ENCODE assay signal across 28 cellular contexts in the genomic region with DNA sequence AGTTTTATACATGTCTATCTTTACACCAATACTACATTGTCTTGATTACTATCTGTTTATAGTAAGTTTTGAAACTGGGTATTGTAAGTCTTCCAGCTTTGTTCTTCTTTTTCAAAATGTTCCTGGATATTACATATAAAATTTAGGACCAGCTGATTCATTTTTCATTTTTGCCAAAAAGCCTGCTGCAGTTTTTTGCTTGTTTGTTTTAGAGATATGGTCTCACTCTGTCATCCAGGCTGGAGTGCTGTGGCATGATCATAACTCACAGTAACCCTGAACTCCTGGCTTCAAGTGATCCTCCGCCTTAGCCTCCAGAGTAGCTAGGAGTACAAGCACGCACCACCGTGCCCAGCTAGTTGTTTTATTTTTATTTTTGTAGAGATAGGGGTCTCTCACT.
"Had no signal": no experiment of that assay in that cellular context is flagged by ENCODE, and none has a peak within 500 bp of the region (broad histone marks: within the 10 kb centered on the region; RNA-seq: fewer than 3 reads in every experiment).

No MANE protein-coding gene starts in this region.

- H3K9me3 ChIP-seq: ascending aorta, colonic mucosa had no signal

- ATAC-seq: activated CD4-positive, alpha-beta T cell treated with anti-CD3 and anti-CD28 coated beads for 36 hours; activated CD8-positive, alpha-beta memory T cell treated with anti-CD3 and anti-CD28 coated beads, Interleukin-2, amount 10 ng/mL, durations not matched to agents 7 days and 5 days; activated CD8-positive, alpha-beta T cell treated with anti-CD3 and anti-CD28 coated beads, Interleukin-2, amount 10 ng/mL, durations not matched to agents 7 days and 5 days; activated naive CD8-positive, alpha-beta T cell treated with anti-CD3 and anti-CD28 coated beads, Interleukin-2, amount 50 U/mL, for 24 hours; esophagus mucosa; gastroesophageal sphincter; heart right ventricle had no signal

- H3K36me3 ChIP-seq: ascending aorta, colonic mucosa, gastroesophageal sphincter, heart right ventricle had no signal

- H3K4me3 ChIP-seq: ascending aorta, colonic mucosa, dorsolateral prefrontal cortex, gastroesophageal sphincter, heart right ventricle had no signal

- H3K27me3 ChIP-seq: ascending aorta, colonic mucosa, dorsolateral prefrontal cortex, gastroesophageal sphincter, heart right ventricle had no signal

- DNase-seq: activated CD4-positive, alpha-beta memory T cell treated with anti-CD3 and anti-CD28 coated beads for 36 hours; activated CD4-positive, alpha-beta T cell treated with anti-CD3 and anti-CD28 coated beads for 36 hours; activated CD4-positive, alpha-beta T cell treated with anti-CD3 and anti-CD28 coated beads, Interleukin-2, amount 10 ng/mL, durations not matched to agents 24 days and 14 days; activated CD4-positive, CD25-positive, alpha-beta regulatory T cell; activated CD4-positive, CD25-positive, alpha-beta regulatory T cell treated with anti-CD3 and anti-CD28 coated beads, Interleukin-2, amount 50 U/mL, for 72 hours; activated CD8-positive, alpha-beta memory T cell treated with anti-CD3 and anti-CD28 coated beads, Interleukin-2, amount 10 ng/mL, durations not matched to agents 7 days and 5 days; activated CD8-positive, alpha-beta memory T cell treated with anti-CD3 and anti-CD28 coated beads, Interleukin-2, amount 50 U/mL, for 4 hours; activated CD8-positive, alpha-beta T cell treated with anti-CD3 and anti-CD28 coated beads, Interleukin-2, amount 10 ng/mL, durations not matched to agents 7 days and 5 days; activated effector memory CD4-positive, alpha-beta T cell treated with anti-CD3 and anti-CD28 coated beads, Interleukin-2, amount 50 U/mL, for 16 hours; activated naive CD4-positive, alpha-beta T cell treated with anti-CD3 and anti-CD28 coated beads for 36 hours; activated naive CD8-positive, alpha-beta T cell treated with anti-CD3 and anti-CD28 coated beads for 36 hours; activated naive CD8-positive, alpha-beta T cell treated with anti-CD3 and anti-CD28 coated beads, Interleukin-2, amount 50 U/mL, for 24 hours; activated T-cell treated with anti-CD3 and anti-CD28 coated beads, Interleukin-2, amount 50 U/mL, for 1 hour; activated T-cell treated with anti-CD3 and anti-CD28 coated beads, Interleukin-2, amount 50 U/mL, for 48 hours; caudate nucleus; colonic mucosa; dorsolateral prefrontal cortex; effector memory CD4-positive, alpha-beta T cell; endodermal cell; foreskin melanocyte; heart right ventricle; T-helper 2 cell had no signal

- H3K27me3 Mint-ChIP-seq: activated CD4-positive, alpha-beta memory T cell treated with anti-CD3 and anti-CD28 coated beads for 36 hours; activated CD4-positive, alpha-beta T cell treated with anti-CD3 and anti-CD28 coated beads for 36 hours; activated CD4-positive, alpha-beta T cell treated with anti-CD3 and anti-CD28 coated beads, Interleukin-2, amount 10 ng/mL, durations not matched to agents 24 days and 14 days; activated CD8-positive, alpha-beta memory T cell treated with anti-CD3 and anti-CD28 coated beads, Interleukin-2, amount 10 ng/mL, durations not matched to agents 7 days and 5 days; activated naive CD4-positive, alpha-beta T cell treated with anti-CD3 and anti-CD28 coated beads, Interleukin-2, amount 50 U/mL, for 24 hours; activated naive CD8-positive, alpha-beta T cell treated with anti-CD3 and anti-CD28 coated beads for 36 hours; activated naive CD8-positive, alpha-beta T cell treated with anti-CD3 and anti-CD28 coated beads, Interleukin-2, amount 50 U/mL, for 24 hours had no signal

- H3K27ac Mint-ChIP-seq: activated CD4-positive, alpha-beta memory T cell treated with anti-CD3 and anti-CD28 coated beads for 36 hours; activated CD4-positive, alpha-beta T cell treated with anti-CD3 and anti-CD28 coated beads for 36 hours; activated CD4-positive, alpha-beta T cell treated with anti-CD3 and anti-CD28 coated beads, Interleukin-2, amount 10 ng/mL, durations not matched to agents 24 days and 14 days; activated CD8-positive, alpha-beta memory T cell treated with anti-CD3 and anti-CD28 coated beads, Interleukin-2, amount 10 ng/mL, durations not matched to agents 7 days and 5 days; activated CD8-positive, alpha-beta T cell treated with anti-CD3 and anti-CD28 coated beads, Interleukin-2, amount 10 ng/mL, durations not matched to agents 7 days and 5 days; activated naive CD4-positive, alpha-beta T cell treated with anti-CD3 and anti-CD28 coated beads for 36 hours; activated naive CD4-positive, alpha-beta T cell treated with anti-CD3 and anti-CD28 coated beads, Interleukin-2, amount 50 U/mL, for 24 hours; activated naive CD8-positive, alpha-beta T cell treated with anti-CD3 and anti-CD28 coated beads, Interleukin-2, amount 50 U/mL, for 24 hours; activated T-helper 1 cell treated with anti-CD3 and anti-CD28 coated beads, Interleukin-12 subunit alpha, Interleukin-12 subunit beta, Interleukin-2, Interleukin-4 antibody, amounts not matched to agents 30 ng/mL and 10 ng/mL and 1 ng/mL, durations not matched to agents 14 hours and 24 hours and 36 hours; activated T-helper 2 cell treated with anti-CD3 and anti-CD28 coated beads, Interferon-gamma antibody, Interleukin-2, Interleukin-4, amounts not matched to agents 10 μg/mL and 5 μg/mL and 100 μg/mL, durations not matched to agents 14 hours and 24 hours and 36 hours; endodermal cell had no signal

- H3K4me1 ChIP-seq: colonic mucosa had no signal

- H3K4me3 Mint-ChIP-seq: activated CD4-positive, alpha-beta memory T cell treated with anti-CD3 and anti-CD28 coated beads for 36 hours; activated CD4-positive, alpha-beta T cell treated with anti-CD3 and anti-CD28 coated beads for 36 hours; activated CD4-positive, alpha-beta T cell treated with anti-CD3 and anti-CD28 coated beads, Interleukin-2, amount 10 ng/mL, durations not matched to agents 24 days and 14 days; activated CD8-positive, alpha-beta memory T cell treated with anti-CD3 and anti-CD28 coated beads, Interleukin-2, amount 10 ng/mL, durations not matched to agents 7 days and 5 days; activated CD8-positive, alpha-beta T cell treated with anti-CD3 and anti-CD28 coated beads, Interleukin-2, amount 10 ng/mL, durations not matched to agents 7 days and 5 days; activated naive CD4-positive, alpha-beta T cell treated with anti-CD3 and anti-CD28 coated beads for 36 hours; activated naive CD4-positive, alpha-beta T cell treated with anti-CD3 and anti-CD28 coated beads, Interleukin-2, amount 50 U/mL, for 24 hours; activated naive CD8-positive, alpha-beta T cell treated with anti-CD3 and anti-CD28 coated beads for 36 hours; activated naive CD8-positive, alpha-beta T cell treated with anti-CD3 and anti-CD28 coated beads, Interleukin-2, amount 50 U/mL, for 24 hours; activated T-helper 1 cell treated with anti-CD3 and anti-CD28 coated beads, Interleukin-12 subunit alpha, Interleukin-12 subunit beta, Interleukin-2, Interleukin-4 antibody, amounts not matched to agents 30 ng/mL and 10 ng/mL and 1 ng/mL, durations not matched to agents 14 hours and 24 hours and 36 hours; endodermal cell had no signal

- H3K27ac ChIP-seq: ascending aorta, colonic mucosa, dorsolateral prefrontal cortex, gastroesophageal sphincter, heart right ventricle had no signal
